In genomic region chr20:32702706-32703425, GRCh38 we compare ENCODE assay signal across 2 cellular contexts.
TF ChIP-seq lines count a peak whose summit lies in the region.

No MANE protein-coding gene starts in this region.

TF ChIP-seq in HCT116, 20 proteins besides CTCF, POLR2A, EP300 and RAD21:
- no peak for TF ChIP-seq ELF1 (IDR thresholded peaks at IDR 0.05; ENCODE audit: borderline replicate concordance, low read depth)

TF ChIP-seq in K562, 482 proteins besides CTCF, POLR2A, EP300 and RAD21:
- no peak for TF ChIP-seq ZNF589 (CRISPR knock-in tag; IDR thresholded peaks at IDR 0.05; ENCODE audit: low read depth)
- TF ChIP-seq YY1 (IDR thresholded peaks at IDR 0.05; ENCODE audit: borderline replicate concordance in 1 of 3, control insufficient read depth in 1 of 3, extremely low read depth in 1 of 3, insufficient read depth in 3 of 3, insufficient read length in 1 of 3, insufficient replicate concordance in 2 of 3, low read depth in 1 of 3, low read length in 2 of 3) = peak in 1 of 3 experiments; percentile 3
- no peak for TF ChIP-seq FOXP4 (CRISPR knock-in tag; IDR thresholded peaks at IDR 0.05; ENCODE audit: borderline replicate concordance)
